18 cellular contexts compared by ENCODE assay signal in the genomic region with DNA sequence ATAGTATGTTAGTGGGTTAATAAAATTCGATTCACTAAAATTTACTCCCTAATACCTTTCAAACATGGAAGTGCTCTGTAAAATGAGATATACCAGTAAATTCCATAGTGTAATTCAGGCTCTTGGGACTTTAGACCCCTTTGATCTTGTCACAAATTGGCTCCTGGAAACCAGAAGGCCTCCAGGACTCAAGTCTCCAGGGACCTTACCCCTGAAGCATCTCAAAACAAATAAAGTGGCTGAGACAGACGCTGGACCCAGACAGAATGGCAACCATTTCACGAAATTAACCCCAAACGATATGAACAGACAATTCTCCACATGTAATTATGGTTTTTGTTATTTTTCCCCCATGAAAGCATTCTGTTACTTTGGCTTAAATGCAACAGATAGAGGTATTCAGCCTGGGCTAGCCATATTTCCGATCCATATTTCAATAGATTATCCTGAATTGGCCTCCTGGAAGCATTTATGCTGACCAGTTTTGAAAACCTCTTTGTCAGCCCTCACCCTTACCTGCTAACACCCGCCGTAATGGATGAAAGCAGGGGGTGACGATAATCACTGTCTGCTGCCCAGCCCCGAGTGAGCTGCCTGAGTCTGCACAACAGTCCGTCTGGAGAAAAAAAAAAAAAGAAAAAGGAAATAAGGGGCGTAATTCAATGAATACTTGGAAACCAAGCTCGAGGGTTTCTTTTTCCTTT. TPM values are rescaled to one million over a fixed set of nuclear protein-coding genes. Genes with fewer than 3 reads are reported as not detected.
DNase-seq lines count a peak whose midpoint lies in the region; ATAC-seq and TF ChIP-seq lines count a peak whose summit lies in the region.
"Had no signal": no experiment of that assay in that cellular context is flagged by ENCODE, and none has a peak within 500 bp of the region (broad histone marks: within the 10 kb centered on the region; RNA-seq: fewer than 3 reads in every experiment).

No MANE protein-coding gene starts in this region.

- peak overlapping the region; percentile 71 for H3K4ac ChIP-seq in mesendoderm (ENCODE audit: low read depth, low read length)

- H2BK120ac ChIP-seq in mesendoderm (ENCODE audit: low read depth, low read length) = no peak overlapping the region

- intact Hi-C loops in right cardiac atrium (cut with DNase I) (no loop called here), cardiac septum (cut with DNase I) (no loop called here), mammary epithelial cell (cut with micrococcal nuclease) (no loop called here)

- H3K4me3 ChIP-seq in right cardiac atrium (ENCODE audit: low read length) = peak overlapping the region; percentile 38
- H3K4me3 ChIP-seq in mammary epithelial cell (replicated peaks in 1 of 3; ENCODE audit: insufficient read depth in 1 of 3, low read depth in 2 of 3, low read length in 3 of 3) = no peak overlapping the region
- H3K4me3 ChIP-seq in mesendoderm (ENCODE audit: low read length) = no peak overlapping the region
- H3K4me3 ChIP-seq: left lung, suprapubic skin had no signal

- in situ Hi-C loops in mammary epithelial cell (cut with MboI; ENCODE audit: low sequenced_read_pairs in 2 of 2) = no loop called here

- peak overlapping the region; percentile 58 for H2AFZ ChIP-seq in mammary epithelial cell (ENCODE audit: low read depth, low read length)

- 37% methylated on average over 12 of the region's 12 CpGs for WGBS in right cardiac atrium
- WGBS in mammary epithelial cell (ENCODE audit: low coverage, missing lambda C conversion rate) = 60% methylated on average over 10 of the region's 12 CpGs
- no CpG with 5 or more reads among the region's 12 CpGs for WGBS in mesendoderm (ENCODE audit: extremely low coverage, insufficient coverage, low lambda C conversion rate)

- H3K4me1 ChIP-seq in right cardiac atrium (ENCODE audit: control insufficient read depth, insufficient read depth, low read length) (peaks cover 1% of the 10 kb centered on the region), mammary epithelial cell (ENCODE audit: insufficient read depth, low read length) (no peaks in the 10 kb centered on the region), mesendoderm (ENCODE audit: control insufficient read depth, low read depth, low read length) (no peaks in the 10 kb centered on the region)
- H3K4me1 ChIP-seq: left lung, suprapubic skin had no signal

- CTCF ChIA-PET in mammary epithelial cell (lab: Charles Lee; ENCODE audit: low non-redundant PET) = no interaction called here

- no peak overlapping the region for H3K27ac ChIP-seq in right cardiac atrium (ENCODE audit: low read length)
- H3K27ac ChIP-seq in mammary epithelial cell (ENCODE audit: insufficient read depth, low read depth, low read length) = no peak overlapping the region
- no peak overlapping the region for H3K27ac ChIP-seq in mesendoderm (ENCODE audit: low read depth, low read length)
- H3K27ac ChIP-seq: left lung, suprapubic skin had no signal

- H4K20me1 ChIP-seq in mammary epithelial cell (ENCODE audit: insufficient read depth, low read length) = no peaks in the 10 kb centered on the region

- H3K36me3 ChIP-seq in mammary epithelial cell (ENCODE audit: insufficient read depth, low read length) = no peaks in the 10 kb centered on the region
- H3K36me3 ChIP-seq in mesendoderm (ENCODE audit: control insufficient read depth, insufficient read depth, low read length) = no peaks in the 10 kb centered on the region
- H3K36me3 ChIP-seq: left lung, suprapubic skin had no signal

- H3K56ac ChIP-seq in mesendoderm (ENCODE audit: low read length) = no peak overlapping the region

- dilution Hi-C loops in mammary epithelial cell (cut with HindIII; ENCODE audit: low sequenced_read_pairs) = no loop called here

- H3K79me2 ChIP-seq in mammary epithelial cell (ENCODE audit: insufficient read depth, low read length) (no peaks in the 10 kb centered on the region), mesendoderm (ENCODE audit: control insufficient read depth, insufficient read depth, low read length) (no peaks in the 10 kb centered on the region)

- H3K23ac ChIP-seq in mesendoderm (ENCODE audit: low read length) = no peak overlapping the region

- DNase-seq in right cardiac atrium = no peak
- no peak for DNase-seq in cardiac septum (ENCODE audit: low spot score)
- no peak for DNase-seq in mammary epithelial cell
- no peak for DNase-seq in mesendoderm
- no peak for DNase-seq in COR-L47 (lab: John Stamatoyannopoulos, UW)
- no peak for DNase-seq in cerebellar cortex (ENCODE audit: low spot score)
- no peak for DNase-seq in effector CD8-positive, alpha-beta T cell (lab: John Stamatoyannopoulos, UW)
- DNase-seq: activated CD4-positive, alpha-beta memory T cell treated with anti-CD3 and anti-CD28 coated beads, Interleukin-2, amount 10 ng/mL, durations not matched to agents 7 days and 5 days; left lung; NCI-H1105; NCI-H526 treated with DMSO at 0.1 percent for 48 hours; Right ventricle myocardium superior; stimulated activated CD4-positive, alpha-beta T cell treated with anti-CD3 and anti-CD28 coated beads, Interleukin-12 subunit alpha, Interleukin-12 subunit beta, amount 100 ng/mL, for 4 hours; T-helper 9 cell had no signal

- H2AK5ac ChIP-seq in mesendoderm (ENCODE audit: low read length) = no peak overlapping the region

- no peak overlapping the region for H3K18ac ChIP-seq in mesendoderm (ENCODE audit: low read length)

- H2BK15ac ChIP-seq in mesendoderm (replicated peaks; ENCODE audit: low read depth) = no peak overlapping the region

- H3K27me3 ChIP-seq in right cardiac atrium (ENCODE audit: control insufficient read depth, insufficient read depth) (no peaks in the 10 kb centered on the region), mammary epithelial cell (ENCODE audit: insufficient read depth, low read length) (no peaks in the 10 kb centered on the region), mesendoderm (ENCODE audit: insufficient read depth, low read length, poor library complexity) (no peaks in the 10 kb centered on the region)
- H3K27me3 ChIP-seq: left lung, suprapubic skin had no signal

- no peaks in the 10 kb centered on the region for H3K79me1 ChIP-seq in mesendoderm (ENCODE audit: low read length)

- H3K4me2 ChIP-seq in mammary epithelial cell (ENCODE audit: insufficient read depth, low read depth, low read length) = peak overlapping the region; percentile 17
- H3K4me2 ChIP-seq in mesendoderm (ENCODE audit: low read length) = no peak overlapping the region

- H4K5ac ChIP-seq in mesendoderm (ENCODE audit: low read length) = no peak overlapping the region

- no peak overlapping the region for H3K9ac ChIP-seq in mammary epithelial cell (ENCODE audit: insufficient read depth, low read length)
- no peak overlapping the region for H3K9ac ChIP-seq in mesendoderm (ENCODE audit: low read length)

- no peak overlapping the region for H4K8ac ChIP-seq in mesendoderm (ENCODE audit: low read depth, low read length)

- no peak for TF ChIP-seq CTCF in mammary epithelial cell (conservative IDR thresholded peaks at IDR 0.05 in 1 of 2, IDR thresholded peaks at IDR 0.05 in 1 of 2; ENCODE audit: extremely low read depth in 1 of 2, insufficient read depth in 1 of 2, low read depth in 1 of 2, low read length in 2 of 2)

- ATAC-seq in right cardiac atrium = peak in 1 of 2 donors; percentile 34
- ATAC-seq in GM19023 (IDR thresholded peaks at IDR 0.05; ENCODE audit: unreplicated experiment) = no peak
- ATAC-seq: activated T-helper 17 cell treated with anti-CD3 and anti-CD28 coated beads, Interleukin-2, amount 50 U/mL, for 72 hours; HepG2; left lung had no signal

- no TSS peak for BruUV-seq in mammary epithelial cell (replicated peaks; lab: Mats Ljungman, UMichigan)

- no peaks in the 10 kb centered on the region for H3K9me3 ChIP-seq in right cardiac atrium (ENCODE audit: control insufficient read depth, low read length)
- H3K9me3 ChIP-seq in mammary epithelial cell (replicated peaks; ENCODE audit: insufficient read depth, low read length) = no peaks in the 10 kb centered on the region
- H3K9me3 ChIP-seq: suprapubic skin had no signal

- no peak overlapping the region for H2BK5ac ChIP-seq in mesendoderm (ENCODE audit: low read length)

RNA-seq across cellular contexts. Expression of a gene that starts 34.1 kb away (rescaled TPM):
- total RNA-seq in right cardiac atrium = 10 to 100 TPM; 19.9 to 26.4 (median 22.7) TPM
- polyA plus RNA-seq in right cardiac atrium = 4.5 TPM
- 40.9 TPM for total RNA-seq in cardiac septum
- 10 to 100 TPM; 21.6 to 27.8 TPM for total RNA-seq in mammary epithelial cell
- polyA plus RNA-seq in mammary epithelial cell = 7.5 TPM
- polyA minus RNA-seq in mammary epithelial cell = 159 TPM
- polyA plus RNA-seq in mesendoderm (2013, experiment 1 of 2) = 29.1 TPM
- 27.0 TPM for polyA plus RNA-seq in mesendoderm (2013, experiment 2 of 2)
- total RNA-seq: activated CD4-positive, alpha-beta memory T cell treated with anti-CD3 and anti-CD28 coated beads, Interleukin-2, amount 10 ng/mL, durations not matched to agents 7 days and 5 days; activated T-helper 17 cell treated with anti-CD3 and anti-CD28 coated beads, Interleukin-2, amount 50 U/mL, for 72 hours; HepG2 had no signal
- polyA plus RNA-seq: HepG2 had no signal
